17 cellular contexts compared by ENCODE assay signal in genomic region chr5:176674799-176675198, GRCh38. TPM values are rescaled to one million over a fixed set of nuclear protein-coding genes. Genes with fewer than 3 reads are reported as not detected.
DNase-seq lines count a peak whose midpoint lies in the region; ATAC-seq and TF ChIP-seq lines count a peak whose summit lies in the region.
"Had no signal": no experiment of that assay in that cellular context is flagged by ENCODE, and none has a peak within 500 bp of the region (broad histone marks: within the 10 kb centered on the region; RNA-seq: fewer than 3 reads in every experiment).

No MANE protein-coding gene starts in this region.

- DNase-seq in effector memory CD8-positive, alpha-beta T cell: no peak
- DNase-seq in mesendoderm (no peak), stomach (no peak), psoas muscle (no peak), NCI-H748 (lab: John Stamatoyannopoulos, UW; ENCODE audit: unreplicated experiment) (no peak)
- DNase-seq: ACHN; BE2C; CD4-positive, alpha-beta memory T cell; DMS153; DMS79; GDM1; GOT3; H9; IMR-90 had no signal

- no peak for TF ChIP-seq CTCF in stomach (IDR thresholded peaks at IDR 0.05)
- no peak for TF ChIP-seq CTCF in psoas muscle (IDR thresholded peaks at IDR 0.05)

- H3K27ac Mint-ChIP-seq in effector memory CD8-positive, alpha-beta T cell: no peak overlapping the region
- H3K27ac Mint-ChIP-seq: CD14-positive monocyte; CD4-positive, alpha-beta memory T cell; H9 had no signal

- H3K4me3 ChIP-seq in BLaER1 treated with 17β-estradiol and CSF1 and Interleukin-3, amounts not matched to agents 10 nM and 100 nM: no peak overlapping the region
- H3K4me3 ChIP-seq in mesendoderm (ENCODE audit: low read length): no peak overlapping the region
- no peak overlapping the region for H3K4me3 ChIP-seq in stomach
- no peak overlapping the region for H3K4me3 ChIP-seq in psoas muscle

- peaks cover 0 to 2% of the 10 kb centered on the region in 2 donors for H3K4me1 Mint-ChIP-seq in effector memory CD8-positive, alpha-beta T cell (ENCODE audit: low read depth in 2 of 2)
- H3K4me1 Mint-ChIP-seq: CD14-positive monocyte; CD4-positive, alpha-beta memory T cell had no signal

- H4K20me1 ChIP-seq in BLaER1 treated with 17β-estradiol and CSF1 and Interleukin-3, amounts not matched to agents 10 nM and 100 nM: peaks cover 0 to 46% (median 18%) of the 10 kb centered on the region in 11 experiments; a peak in 14 of 22 replicates

- no peak overlapping the region for H3K18ac ChIP-seq in mesendoderm (ENCODE audit: low read length)

- H3K79me1 ChIP-seq in mesendoderm (ENCODE audit: low read length): no peaks in the 10 kb centered on the region

- peaks cover 20 to 52% (median 47%) of the 10 kb centered on the region in 10 experiments for H3K4me1 ChIP-seq in BLaER1 treated with 17β-estradiol and CSF1 and Interleukin-3, amounts not matched to agents 10 nM and 100 nM
- H3K4me1 ChIP-seq in mesendoderm (ENCODE audit: control insufficient read depth, low read depth, low read length) (peaks cover 5% of the 10 kb centered on the region), stomach (peaks cover 0 to 3% (median under 1%) of the 10 kb centered on the region in 4 donors), psoas muscle (peaks cover 6% of the 10 kb centered on the region)

- peak; percentile 17 for ATAC-seq in effector memory CD8-positive, alpha-beta T cell (replicated peaks)
- ATAC-seq in psoas muscle: no peak

- peaks cover 3% of the 10 kb centered on the region for H3K36me3 Mint-ChIP-seq in effector memory CD8-positive, alpha-beta T cell (ENCODE audit: insufficient read depth)
- H3K36me3 Mint-ChIP-seq: CD14-positive monocyte; CD4-positive, alpha-beta memory T cell had no signal

- H4K8ac ChIP-seq in mesendoderm (ENCODE audit: low read depth, low read length): no peak overlapping the region

- H4K5ac ChIP-seq in mesendoderm (ENCODE audit: low read length): no peak overlapping the region

- TF ChIP-seq POLR2A in stomach (IDR thresholded peaks at IDR 0.05): no peak

- no peaks in the 10 kb centered on the region for H3K9me3 ChIP-seq in BLaER1 treated with 17β-estradiol and CSF1 and Interleukin-3, amounts not matched to agents 10 nM and 100 nM (replicated peaks in 1 of 11)
- H3K9me3 ChIP-seq in stomach (no peaks in the 10 kb centered on the region), psoas muscle (no peaks in the 10 kb centered on the region)
- H3K9me3 ChIP-seq: BE2C had no signal

- no peak overlapping the region for H3K4ac ChIP-seq in mesendoderm (ENCODE audit: low read depth, low read length)

- peak overlapping the region; percentile 45 for H3K23ac ChIP-seq in mesendoderm (ENCODE audit: low read length)

- H3K4me3 Mint-ChIP-seq in effector memory CD8-positive, alpha-beta T cell: no peak overlapping the region
- H3K4me3 Mint-ChIP-seq: CD14-positive monocyte; CD4-positive, alpha-beta memory T cell; H9 had no signal

- H3K56ac ChIP-seq in mesendoderm (ENCODE audit: low read length): no peak overlapping the region

- H3K4me2 ChIP-seq in BLaER1 treated with 17β-estradiol and CSF1 and Interleukin-3, amounts not matched to agents 10 nM and 100 nM: peak overlapping the region; percentile 25 to 94 (median 83); a peak in 21 of 22 replicates
- H3K4me2 ChIP-seq in mesendoderm (ENCODE audit: low read length): no peak overlapping the region

- H3K36me3 ChIP-seq in BLaER1 treated with 17β-estradiol and CSF1 and Interleukin-3, amounts not matched to agents 10 nM and 100 nM: no peaks in the 10 kb centered on the region
- H3K36me3 ChIP-seq in mesendoderm (ENCODE audit: control insufficient read depth, insufficient read depth, low read length) (no peaks in the 10 kb centered on the region), stomach (no peaks in the 10 kb centered on the region), psoas muscle (ENCODE audit: insufficient read depth in 1 of 2, low read depth in 1 of 2) (no peaks in the 10 kb centered on the region)
- H3K36me3 ChIP-seq: BE2C had no signal

- H3K27me3 Mint-ChIP-seq in effector memory CD8-positive, alpha-beta T cell: peaks cover 54 to 76% of the 10 kb centered on the region in 2 donors

- H3K27me3 ChIP-seq in BLaER1 treated with 17β-estradiol and CSF1 and Interleukin-3, amounts not matched to agents 10 nM and 100 nM: peaks cover 5 to 29% (median 12%) of the 10 kb centered on the region in 11 experiments; a peak in 19 of 22 replicates
- H3K27me3 ChIP-seq in mesendoderm (ENCODE audit: insufficient read depth, low read length, poor library complexity) (no peaks in the 10 kb centered on the region), stomach (peaks cover 2 to 66% (median 34%) of the 10 kb centered on the region in 3 donors), psoas muscle (ENCODE audit: insufficient read depth in 3 of 3, low read length in 2 of 3) (peaks cover 0 to 18% (median 0%) of the 10 kb centered on the region in 3 donors)
- H3K27me3 ChIP-seq: BE2C had no signal

- TF ChIP-seq EP300 in stomach (IDR thresholded peaks at IDR 0.05): no peak

- H3K9me3 Mint-ChIP-seq in effector memory CD8-positive, alpha-beta T cell: no peaks in the 10 kb centered on the region
- H3K9me3 Mint-ChIP-seq: CD14-positive monocyte; CD4-positive, alpha-beta memory T cell; H9 had no signal

- no peak overlapping the region for H2AK5ac ChIP-seq in mesendoderm (ENCODE audit: low read length)

- H2BK120ac ChIP-seq in mesendoderm (ENCODE audit: low read depth, low read length): no peak overlapping the region

- H3K27ac ChIP-seq in BLaER1 treated with 17β-estradiol and CSF1 and Interleukin-3, amounts not matched to agents 10 nM and 100 nM: no peak overlapping the region
- no peak overlapping the region for H3K27ac ChIP-seq in mesendoderm (ENCODE audit: low read depth, low read length)
- H3K27ac ChIP-seq in stomach: no peak overlapping the region
- H3K27ac ChIP-seq in psoas muscle: no peak overlapping the region

- H3K79me2 ChIP-seq in mesendoderm (ENCODE audit: control insufficient read depth, insufficient read depth, low read length): no peaks in the 10 kb centered on the region

- no peak overlapping the region for H3K9ac ChIP-seq in BLaER1 treated with 17β-estradiol and CSF1 and Interleukin-3, amounts not matched to agents 10 nM and 100 nM
- H3K9ac ChIP-seq in mesendoderm (ENCODE audit: low read length): no peak overlapping the region

- no CpG with 5 or more reads among the region's 17 CpGs for WGBS in mesendoderm (ENCODE audit: extremely low coverage, insufficient coverage, low lambda C conversion rate)
- 87 to 91% (median 89%) methylated on average over 17 of the region's 17 CpGs for WGBS in stomach, 5 donors
- 87 to 93% (median 88%) methylated on average over 17 of the region's 17 CpGs for whole genome bisulfite sequencing in psoas muscle, 3 donors

- intact Hi-C loops in stomach (cut with DNase I; ENCODE audit: low total_unique reads) (no loop called here), psoas muscle (cut with DNase I) (no loop called here)

- no peak overlapping the region for H2BK5ac ChIP-seq in mesendoderm (ENCODE audit: low read length)

- no peak overlapping the region for H2BK15ac ChIP-seq in mesendoderm (replicated peaks; ENCODE audit: low read depth)

RNA-seq across cellular contexts. Expression of gene TSPAN17, which starts 27.5 kb away (rescaled TPM):
- polyA plus RNA-seq in mesendoderm (2013, experiment 1 of 2): 26.2 TPM
- polyA plus RNA-seq in mesendoderm (2013, experiment 2 of 2): 27.6 TPM
- total RNA-seq in stomach: 10 to 100 TPM in 3 of 5 donors, 1 to 10 TPM in 2; 2.3 to 79.9 (median 19.0) TPM
- 10 to 100 TPM; 21.7 to 24.0 (median 21.8) TPM for polyA plus RNA-seq in stomach
- 10 to 100 TPM; 22.5 to 31.2 (median 28.2) TPM for total RNA-seq in psoas muscle
- polyA plus RNA-seq in psoas muscle: 10 to 100 TPM; 24.1 to 51.9 (median 25.8) TPM

RNA-seq across cellular contexts. Expression of gene EIF4E1B, which starts 44.3 kb away (rescaled TPM):
- 0.17 TPM for polyA plus RNA-seq in mesendoderm (2013, experiment 1 of 2)
- 0.11 TPM for polyA plus RNA-seq in mesendoderm (2013, experiment 2 of 2)
- not detected for total RNA-seq in stomach
- not detected for polyA plus RNA-seq in stomach
- total RNA-seq in psoas muscle: not detected
- polyA plus RNA-seq in psoas muscle: under 1 TPM in 2 of 3 donors, not detected in 1; 0.04 to 0.62 TPM
- total RNA-seq: CD4-positive, alpha-beta memory T cell; Daoy; IMR-90 had no signal
- polyA plus RNA-seq: CD14-positive monocyte; CD4-positive, alpha-beta memory T cell; IMR-90 had no signal

RNA-seq across cellular contexts. Expression of gene SNCB, which starts 44.5 kb away (rescaled TPM):
- polyA plus RNA-seq in mesendoderm (2013, experiment 1 of 2): 1.0 TPM
- polyA plus RNA-seq in mesendoderm (2013, experiment 2 of 2): 1.4 TPM
- total RNA-seq in stomach (not detected), psoas muscle (1 to 10 TPM in 1 of 4 donors, under 1 TPM in 3; 0.32 to 1.2 (median 0.78) TPM)
- polyA plus RNA-seq in stomach (not detected), psoas muscle (under 1 TPM; 0.34 to 0.42 (median 0.38) TPM)
- total RNA-seq: CD4-positive, alpha-beta memory T cell; IMR-90 had no signal
- polyA plus RNA-seq: CD14-positive monocyte; CD4-positive, alpha-beta memory T cell had no signal
